13 cellular contexts compared by ENCODE assay signal in genomic region chr14:23232241-23232808, GRCh38. TPM values are rescaled to one million over a fixed set of nuclear protein-coding genes. Genes with fewer than 3 reads are reported as not detected.
"Had no signal": no experiment of that assay in that cellular context is flagged by ENCODE, and none has a peak within 500 bp of the region (broad histone marks: within the 10 kb centered on the region; RNA-seq: fewer than 3 reads in every experiment).

No MANE protein-coding gene starts in this region.

RNA-seq across cellular contexts. Expression of gene RNF212B, which starts 5.4 kb away (rescaled TPM):
- total RNA-seq: stomach, subcutaneous adipose tissue, suprapubic skin, temporal lobe, thoracic aorta, tibial nerve, transverse colon, upper lobe of left lung, upper lobe of right lung, ureter, urinary bladder, uterus, vagina had no signal
